Comparison of ENCODE assay signal across 19 cellular contexts in the genomic region with DNA sequence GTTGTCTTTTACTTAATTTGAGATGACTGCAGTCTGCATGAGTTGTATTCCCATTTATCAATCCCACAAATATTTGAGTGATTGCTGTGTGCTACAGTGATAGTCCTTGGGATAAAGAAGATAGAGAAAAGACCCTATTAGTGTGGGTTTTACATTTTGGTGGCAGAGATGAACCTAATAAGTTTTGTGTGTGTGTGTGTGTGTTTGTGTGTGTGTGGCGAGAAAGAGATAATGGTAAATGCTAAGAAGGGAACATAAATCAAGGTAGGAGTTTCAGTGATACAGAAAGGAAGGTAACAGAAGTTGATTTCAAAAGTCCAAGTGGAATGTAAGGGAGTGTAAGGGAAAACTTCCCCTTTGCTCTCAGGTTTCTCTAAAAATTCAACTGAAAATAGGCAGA. TPM values are rescaled to one million over a fixed set of nuclear protein-coding genes. Genes with fewer than 3 reads are reported as not detected.
DNase-seq lines count a peak whose midpoint lies in the region; ATAC-seq and TF ChIP-seq lines count a peak whose summit lies in the region.
"Had no signal": no experiment of that assay in that cellular context is flagged by ENCODE, and none has a peak within 500 bp of the region (broad histone marks: within the 10 kb centered on the region; RNA-seq: fewer than 3 reads in every experiment).

No MANE protein-coding gene starts in this region.

- no peaks in the 10 kb centered on the region for H3K27me3 ChIP-seq in left ventricle myocardium inferior (ENCODE audit: low read depth)
- H3K27me3 ChIP-seq: left lung, upper lobe of left lung had no signal

- H3K4me1 Mint-ChIP-seq in activated CD4-positive, alpha-beta T cell treated with anti-CD3 and anti-CD28 coated beads, Interleukin-2, amount 10 ng/mL, durations not matched to agents 24 days and 14 days, result peaks cover 18% of the 10 kb centered on the region
- H3K4me1 Mint-ChIP-seq in HFFc6 (ENCODE audit: low read depth), result peaks cover 27% of the 10 kb centered on the region
- peaks cover 36% of the 10 kb centered on the region for H3K4me1 Mint-ChIP-seq in activated naive CD8-positive, alpha-beta T cell treated with anti-CD3 and anti-CD28 coated beads, Interleukin-2, amount 50 U/mL, for 24 hours
- peaks cover 19 to 21% of the 10 kb centered on the region in 2 donors for H3K4me1 Mint-ChIP-seq in natural killer cell treated with Interleukin-12 subunit alpha and Interleukin-12 subunit beta and Interleukin-15 and Interleukin-18, amount 100 ng/mL, for 72 hours (ENCODE audit: low read depth in 2 of 2)

- peaks cover 50% of the 10 kb centered on the region for H3K36me3 Mint-ChIP-seq in activated CD4-positive, alpha-beta T cell treated with anti-CD3 and anti-CD28 coated beads, Interleukin-2, amount 10 ng/mL, durations not matched to agents 24 days and 14 days (ENCODE audit: low read depth)
- H3K36me3 Mint-ChIP-seq in HFFc6 (ENCODE audit: low read depth), result peaks cover 37% of the 10 kb centered on the region
- H3K36me3 Mint-ChIP-seq in activated naive CD8-positive, alpha-beta T cell treated with anti-CD3 and anti-CD28 coated beads, Interleukin-2, amount 50 U/mL, for 24 hours (ENCODE audit: low read depth), result peaks cover 42% of the 10 kb centered on the region
- peaks cover 28% of the 10 kb centered on the region for H3K36me3 Mint-ChIP-seq in natural killer cell treated with Interleukin-12 subunit alpha and Interleukin-12 subunit beta and Interleukin-15 and Interleukin-18, amount 100 ng/mL, for 72 hours

- no peaks in the 10 kb centered on the region for H3K27me3 Mint-ChIP-seq in activated CD4-positive, alpha-beta T cell treated with anti-CD3 and anti-CD28 coated beads, Interleukin-2, amount 10 ng/mL, durations not matched to agents 24 days and 14 days
- peaks cover 2% of the 10 kb centered on the region for H3K27me3 Mint-ChIP-seq in HFFc6 (ENCODE audit: insufficient read depth)
- H3K27me3 Mint-ChIP-seq in activated naive CD8-positive, alpha-beta T cell treated with anti-CD3 and anti-CD28 coated beads, Interleukin-2, amount 50 U/mL, for 24 hours, result no peaks in the 10 kb centered on the region
- H3K27me3 Mint-ChIP-seq in natural killer cell treated with Interleukin-12 subunit alpha and Interleukin-12 subunit beta and Interleukin-15 and Interleukin-18, amount 100 ng/mL, for 72 hours, result no peaks in the 10 kb centered on the region
- H3K27me3 Mint-ChIP-seq: stimulated activated memory B cell treated with anti-CD40 and anti-IgM and Interleukin-4, amounts not matched to agents 10 μg/mL and 1 μg/mL and 100 μg/mL, for 72 hours had no signal

- POLR2A ChIA-PET in GM10248 (lab: Yijun Ruan, JAX), result interaction anchor here (0.7 kb wide), 1 partner anchor 68 kb away, joined by 4 read pairs; no protein-coding TSS in a partner anchor

- TF ChIP-seq CTCF in HFFc6 (IDR thresholded peaks at IDR 0.05), result no peak
- no peak for TF ChIP-seq CTCF in left ventricle myocardium inferior (IDR thresholded peaks at IDR 0.05; ENCODE audit: borderline replicate concordance)
- no peak for TF ChIP-seq CTCF in GM10248 (IDR thresholded peaks at IDR 0.05; ENCODE audit: control extremely low read depth, extremely low read depth, low read depth, missing control alignments)

- peak overlapping the region; percentile 22 for H3K4me3 Mint-ChIP-seq in activated CD4-positive, alpha-beta T cell treated with anti-CD3 and anti-CD28 coated beads, Interleukin-2, amount 10 ng/mL, durations not matched to agents 24 days and 14 days
- H3K4me3 Mint-ChIP-seq in HFFc6, result 0 out of 2 replicates have a peak overlapping the region, but pooled peaks have one; percentile 3
- H3K4me3 Mint-ChIP-seq in activated naive CD8-positive, alpha-beta T cell treated with anti-CD3 and anti-CD28 coated beads, Interleukin-2, amount 50 U/mL, for 24 hours, result peak overlapping the region; percentile 10
- H3K4me3 Mint-ChIP-seq in natural killer cell treated with Interleukin-12 subunit alpha and Interleukin-12 subunit beta and Interleukin-15 and Interleukin-18, amount 100 ng/mL, for 72 hours, result peak overlapping the region; percentile 61
- H3K4me3 Mint-ChIP-seq: stimulated activated memory B cell treated with anti-CD40 and anti-IgM and Interleukin-4, amounts not matched to agents 10 μg/mL and 1 μg/mL and 100 μg/mL, for 72 hours had no signal

- no peaks in the 10 kb centered on the region for H3K9me3 Mint-ChIP-seq in activated CD4-positive, alpha-beta T cell treated with anti-CD3 and anti-CD28 coated beads, Interleukin-2, amount 10 ng/mL, durations not matched to agents 24 days and 14 days
- no peaks in the 10 kb centered on the region for H3K9me3 Mint-ChIP-seq in HFFc6
- no peaks in the 10 kb centered on the region for H3K9me3 Mint-ChIP-seq in activated naive CD8-positive, alpha-beta T cell treated with anti-CD3 and anti-CD28 coated beads, Interleukin-2, amount 50 U/mL, for 24 hours
- no peaks in the 10 kb centered on the region for H3K9me3 Mint-ChIP-seq in natural killer cell treated with Interleukin-12 subunit alpha and Interleukin-12 subunit beta and Interleukin-15 and Interleukin-18, amount 100 ng/mL, for 72 hours
- H3K9me3 Mint-ChIP-seq: stimulated activated memory B cell treated with anti-CD40 and anti-IgM and Interleukin-4, amounts not matched to agents 10 μg/mL and 1 μg/mL and 100 μg/mL, for 72 hours had no signal

- DNase-seq in activated CD4-positive, alpha-beta T cell treated with anti-CD3 and anti-CD28 coated beads, Interleukin-2, amount 10 ng/mL, durations not matched to agents 24 days and 14 days, result no peak
- no peak for DNase-seq in activated CD4-positive, alpha-beta T cell treated with anti-CD3 and anti-CD28 coated beads for 48 hours
- DNase-seq in HFFc6 (no peak), GF-D8 (lab: John Stamatoyannopoulos, UW) (no peak), left ventricle myocardium inferior (no peak), GM10248 (ENCODE audit: extremely low spot score) (no peak)
- no peak for DNase-seq in activated naive CD8-positive, alpha-beta T cell treated with anti-CD3 and anti-CD28 coated beads, Interleukin-2, amount 50 U/mL, for 24 hours
- no peak for DNase-seq in natural killer cell treated with Interleukin-12 subunit alpha and Interleukin-12 subunit beta and Interleukin-15 and Interleukin-18, amount 100 ng/mL, for 72 hours (ENCODE audit: low spot score)
- DNase-seq: aorta, GOT3, Karpas-422, left lung, NCI-H1417, NCI-H2171, RPMI8226 had no signal

- peaks cover 50% of the 10 kb centered on the region for H3K36me3 ChIP-seq in left ventricle myocardium inferior

- peak overlapping the region; percentile 61 for H3K27ac Mint-ChIP-seq in activated CD4-positive, alpha-beta T cell treated with anti-CD3 and anti-CD28 coated beads, Interleukin-2, amount 10 ng/mL, durations not matched to agents 24 days and 14 days
- H3K27ac Mint-ChIP-seq in HFFc6, result peak overlapping the region; percentile 21
- peak overlapping the region; percentile 8 for H3K27ac Mint-ChIP-seq in activated naive CD8-positive, alpha-beta T cell treated with anti-CD3 and anti-CD28 coated beads, Interleukin-2, amount 50 U/mL, for 24 hours
- peak overlapping the region in 1 of 2 donors; percentile 12 for H3K27ac Mint-ChIP-seq in natural killer cell treated with Interleukin-12 subunit alpha and Interleukin-12 subunit beta and Interleukin-15 and Interleukin-18, amount 100 ng/mL, for 72 hours
- H3K27ac Mint-ChIP-seq: stimulated activated memory B cell treated with anti-CD40 and anti-IgM and Interleukin-4, amounts not matched to agents 10 μg/mL and 1 μg/mL and 100 μg/mL, for 72 hours had no signal

- intact Hi-C loops in activated CD4-positive, alpha-beta T cell treated with anti-CD3 and anti-CD28 coated beads, Interleukin-2, amount 10 ng/mL, durations not matched to agents 24 days and 14 days (cut with micrococcal nuclease), result no loop called here
- intact Hi-C loops in left ventricle myocardium inferior (cut with micrococcal nuclease), result no loop called here

- peaks cover 45% of the 10 kb centered on the region for H3K4me1 ChIP-seq in left ventricle myocardium inferior

- CTCF ChIA-PET in GM10248 (lab: Yijun Ruan, JAX), result interaction anchor here (1.1 kb wide), 1 partner anchor 7 kb away, joined by 4 read pairs; no protein-coding TSS in a partner anchor

- ATAC-seq in activated naive CD8-positive, alpha-beta T cell treated with anti-CD3 and anti-CD28 coated beads, Interleukin-2, amount 50 U/mL, for 24 hours, result no peak
- no peak for ATAC-seq in natural killer cell treated with Interleukin-12 subunit alpha and Interleukin-12 subunit beta and Interleukin-15 and Interleukin-18, amount 100 ng/mL, for 72 hours
- ATAC-seq: A549; left lung; stimulated activated memory B cell treated with anti-CD40 and anti-IgM and Interleukin-4, amounts not matched to agents 10 μg/mL and 1 μg/mL and 100 μg/mL, for 72 hours had no signal

- no peak overlapping the region for H3K27ac ChIP-seq in left ventricle myocardium inferior (replicated peaks)
- H3K27ac ChIP-seq: A549, epithelial cell of prostate, left lung, upper lobe of left lung had no signal

- H3K9me3 ChIP-seq in left ventricle myocardium inferior (replicated peaks), result no peaks in the 10 kb centered on the region
- H3K9me3 ChIP-seq: A549, left lung, upper lobe of left lung had no signal

- H3K4me3 ChIP-seq in left ventricle myocardium inferior, result no peak overlapping the region
- H3K4me3 ChIP-seq: A549, left lung, upper lobe of left lung had no signal

RNA-seq across cellular contexts. Expression of a gene that starts 2.6 kb away (rescaled TPM):
- total RNA-seq in activated CD4-positive, alpha-beta T cell treated with anti-CD3 and anti-CD28 coated beads, Interleukin-2, amount 10 ng/mL, durations not matched to agents 24 days and 14 days, result 68.2 and 72.0 TPM in 2 replicates
- total RNA-seq in HFFc6 (2021; fragmentation: NEBNext Ultra II Directional; extraction: Animal tissue kit (Norgen Biotek cat#: 25700)), result 10 to 100 TPM; 13.4 to 18.4 (median 14.3) TPM
- total RNA-seq in natural killer cell treated with Interleukin-12 subunit alpha and Interleukin-12 subunit beta and Interleukin-15 and Interleukin-18, amount 100 ng/mL, for 72 hours, result 10 to 100 TPM; 38.7 to 80.0 TPM
- total RNA-seq in left ventricle myocardium inferior, result 5.3 TPM

RNA-seq across cellular contexts. Expression of a gene that starts 15.0 kb away (rescaled TPM):
- total RNA-seq in activated CD4-positive, alpha-beta T cell treated with anti-CD3 and anti-CD28 coated beads, Interleukin-2, amount 10 ng/mL, durations not matched to agents 24 days and 14 days, result 174 and 179 TPM in 2 replicates
- 100 to 1,000 TPM; 383 to 448 (median 405) TPM for total RNA-seq in HFFc6 (2021; fragmentation: NEBNext Ultra II Directional; extraction: Animal tissue kit (Norgen Biotek cat#: 25700))
- 100 to 1,000 TPM; 225 to 270 TPM for total RNA-seq in natural killer cell treated with Interleukin-12 subunit alpha and Interleukin-12 subunit beta and Interleukin-15 and Interleukin-18, amount 100 ng/mL, for 72 hours
- total RNA-seq in left ventricle myocardium inferior, result 152 TPM

RNA-seq across cellular contexts. Expression of a gene that starts 34.2 kb away (rescaled TPM):
- 81.5 and 84.8 TPM in 2 replicates for total RNA-seq in activated CD4-positive, alpha-beta T cell treated with anti-CD3 and anti-CD28 coated beads, Interleukin-2, amount 10 ng/mL, durations not matched to agents 24 days and 14 days
- total RNA-seq in HFFc6 (2021; fragmentation: NEBNext Ultra II Directional; extraction: Animal tissue kit (Norgen Biotek cat#: 25700)), result 10 to 100 TPM; 48.7 to 51.9 (median 50.3) TPM
- total RNA-seq in natural killer cell treated with Interleukin-12 subunit alpha and Interleukin-12 subunit beta and Interleukin-15 and Interleukin-18, amount 100 ng/mL, for 72 hours, result 10 to 100 TPM; 76.5 to 77.8 TPM
- total RNA-seq in left ventricle myocardium inferior, result 27.9 TPM

RNA-seq across cellular contexts. Expression of a gene that starts 34.3 kb away (rescaled TPM):
- 66.8 and 69.7 TPM in 2 replicates for total RNA-seq in activated CD4-positive, alpha-beta T cell treated with anti-CD3 and anti-CD28 coated beads, Interleukin-2, amount 10 ng/mL, durations not matched to agents 24 days and 14 days
- 10 to 100 TPM; 34.9 to 47.5 (median 43.0) TPM for total RNA-seq in HFFc6 (2021; fragmentation: NEBNext Ultra II Directional; extraction: Animal tissue kit (Norgen Biotek cat#: 25700))
- total RNA-seq in natural killer cell treated with Interleukin-12 subunit alpha and Interleukin-12 subunit beta and Interleukin-15 and Interleukin-18, amount 100 ng/mL, for 72 hours, result 10 to 100 TPM; 41.6 to 57.4 TPM
- total RNA-seq in left ventricle myocardium inferior, result 13.9 TPM

Comparison
In these comparisons a context has a peak if more than half of its experiments do, and no peak if none do; other contexts are left out.
1. H3K4me3 Mint-ChIP-seq: peak in every context shown above with its lines; median percentile 61 in natural killer cell treated with Interleukin-12 subunit alpha and Interleukin-12 subunit beta and Interleukin-15 and Interleukin-18, amount 100 ng/mL, for 72 hours; 22 in activated CD4-positive, alpha-beta T cell treated with anti-CD3 and anti-CD28 coated beads, Interleukin-2, amount 10 ng/mL, durations not matched to agents 24 days and 14 days; 10 in activated naive CD8-positive, alpha-beta T cell treated with anti-CD3 and anti-CD28 coated beads, Interleukin-2, amount 50 U/mL, for 24 hours; 3 in HFFc6.